ENCODE assay signal across 17 cellular contexts in genomic region chr22:50136431-50137047, GRCh38. TPM values are rescaled to one million over a fixed set of nuclear protein-coding genes. Genes with fewer than 3 reads are reported as not detected.
A peak's percentile ranks its signal among the peaks of the same experiment; 100 is the strongest.
DNase-seq lines count a peak whose midpoint lies in the region; ATAC-seq and TF ChIP-seq lines count a peak whose summit lies in the region.
"Had no signal": no experiment of that assay in that cellular context is flagged by ENCODE, and none has a peak within 500 bp of the region (broad histone marks: within the 10 kb centered on the region; RNA-seq: fewer than 3 reads in every experiment).

No MANE protein-coding gene starts in this region.

- H3K27ac Mint-ChIP-seq in brain, result peak overlapping the region in 4 of 5 experiments; percentile 3 to 92 (median 60)
- peak overlapping the region in 2 of 3 experiments; percentile 15 to 17 for H3K27ac Mint-ChIP-seq in nephron
- H3K27ac Mint-ChIP-seq in effector memory CD8-positive, alpha-beta T cell, result no peak overlapping the region
- H3K27ac Mint-ChIP-seq: activated CD8-positive, alpha-beta T cell treated with anti-CD3 and anti-CD28 coated beads, Interleukin-2, amount 10 ng/mL, durations not matched to agents 7 days and 5 days; CD14-positive monocyte had no signal

- H3K36me3 Mint-ChIP-seq in brain (no peaks in the 10 kb centered on the region), nephron (ENCODE audit: low read depth) (no peaks in the 10 kb centered on the region)
- peaks cover 4% of the 10 kb centered on the region for H3K36me3 Mint-ChIP-seq in effector memory CD8-positive, alpha-beta T cell (ENCODE audit: insufficient read depth)
- H3K36me3 Mint-ChIP-seq: CD14-positive monocyte had no signal

- H3K4me1 Mint-ChIP-seq in brain (peaks cover 18% of the 10 kb centered on the region), nephron (peaks cover 10% of the 10 kb centered on the region)
- no peaks in the 10 kb centered on the region for H3K4me1 Mint-ChIP-seq in effector memory CD8-positive, alpha-beta T cell (ENCODE audit: low read depth in 2 of 2)

- H3K4me3 Mint-ChIP-seq in brain, result peak overlapping the region in 2 of 5 experiments; percentile 15
- H3K4me3 Mint-ChIP-seq in nephron, result no peak overlapping the region
- H3K4me3 Mint-ChIP-seq in effector memory CD8-positive, alpha-beta T cell, result no peak overlapping the region
- H3K4me3 Mint-ChIP-seq: activated CD8-positive, alpha-beta T cell treated with anti-CD3 and anti-CD28 coated beads, Interleukin-2, amount 10 ng/mL, durations not matched to agents 7 days and 5 days; CD14-positive monocyte; stimulated activated naive CD8-positive, alpha-beta T cell treated with anti-CD3 and anti-CD28 coated beads, Interleukin-15, amount 100 ng/mL, for 72 hours had no signal

- no peak for TF ChIP-seq POLR2A in GM18505 (IDR thresholded peaks at IDR 0.05; ENCODE audit: borderline replicate concordance, extremely low read depth, insufficient read depth, insufficient read length)

- DNase-seq in NCI-H1105 treated with DMSO at 0.1 percent for 48 hours (lab: John Stamatoyannopoulos, UW), result peak; percentile 26
- no peak for DNase-seq in NCI-H1105 (lab: John Stamatoyannopoulos, UW)
- DNase-seq in NCI-H345 (lab: John Stamatoyannopoulos, UW), result peak; percentile 59
- no peak for DNase-seq in effector memory CD8-positive, alpha-beta T cell
- no peak for DNase-seq in SIG-M5 (lab: John Stamatoyannopoulos, UW)
- DNase-seq: activated CD8-positive, alpha-beta T cell treated with anti-CD3 and anti-CD28 coated beads, Interleukin-2, amount 10 ng/mL, durations not matched to agents 7 days and 5 days; gastrocnemius medialis; NCI-H1436; NCI-H774; Peyer's patch; psoas muscle; stimulated activated naive CD8-positive, alpha-beta T cell treated with anti-CD3 and anti-CD28 coated beads, Interleukin-15, amount 100 ng/mL, for 72 hours; T-helper 1 cell had no signal

- no peak for ATAC-seq in GM18505 (IDR thresholded peaks at IDR 0.05; ENCODE audit: unreplicated experiment)
- ATAC-seq in effector memory CD8-positive, alpha-beta T cell (replicated peaks), result no peak
- ATAC-seq: activated CD8-positive, alpha-beta T cell treated with anti-CD3 and anti-CD28 coated beads, Interleukin-2, amount 10 ng/mL, durations not matched to agents 7 days and 5 days; gastrocnemius medialis; psoas muscle; stimulated activated naive CD8-positive, alpha-beta T cell treated with anti-CD3 and anti-CD28 coated beads, Interleukin-15, amount 100 ng/mL, for 72 hours had no signal

- no peak for TF ChIP-seq CTCF in brain (conservative IDR thresholded peaks at IDR 0.05)
- no peak for TF ChIP-seq CTCF in nephron (IDR thresholded peaks at IDR 0.05; ENCODE audit: unreplicated experiment in 3 of 3)

- H3K27me3 Mint-ChIP-seq in brain (no peaks in the 10 kb centered on the region), nephron (ENCODE audit: low read depth) (no peaks in the 10 kb centered on the region)
- peaks cover 44 to 59% of the 10 kb centered on the region in 2 donors for H3K27me3 Mint-ChIP-seq in effector memory CD8-positive, alpha-beta T cell

- H3K9me3 Mint-ChIP-seq in brain (peaks cover 4 to 10% (median 5%) of the 10 kb centered on the region in 5 experiments), nephron (peaks cover 3% of the 10 kb centered on the region)
- no peaks in the 10 kb centered on the region for H3K9me3 Mint-ChIP-seq in effector memory CD8-positive, alpha-beta T cell
- H3K9me3 Mint-ChIP-seq: stimulated activated naive CD8-positive, alpha-beta T cell treated with anti-CD3 and anti-CD28 coated beads, Interleukin-15, amount 100 ng/mL, for 72 hours had no signal

RNA-seq across cellular contexts. Expression of gene PANX2, which starts 34.0 kb away (rescaled TPM):
- 15.2 TPM for polyA plus RNA-seq in brain (ENCODE audit: insufficient read depth, low read depth, low replicate concordance)

RNA-seq across cellular contexts. Expression of gene MOV10L1, which starts 46.7 kb away (rescaled TPM):
- 0.58 TPM for polyA plus RNA-seq in brain (ENCODE audit: insufficient read depth, low read depth, low replicate concordance)

RNA-seq across cellular contexts. Expression of gene TRABD, which starts 49.2 kb away (rescaled TPM):
- polyA plus RNA-seq in brain (ENCODE audit: insufficient read depth, low read depth, low replicate concordance), result 10.7 TPM

RNA-seq across cellular contexts. Expression of gene MLC1, which starts 51.3 kb away (rescaled TPM):
- 83.5 TPM for polyA plus RNA-seq in brain (ENCODE audit: insufficient read depth, low read depth, low replicate concordance)

Comparison
In these comparisons a context has a peak if more than half of its experiments do, and no peak if none do; other contexts are left out.
1. DNase-seq: peak in NCI-H1105 treated with DMSO at 0.1 percent for 48 hours (single experiment) and NCI-H345 (single experiment); none in NCI-H1105 (single experiment), effector memory CD8-positive, alpha-beta T cell (0 of 3) and SIG-M5 (single experiment).
2. H3K27ac Mint-ChIP-seq: peak in brain (4 of 5) and nephron (2 of 3); none in effector memory CD8-positive, alpha-beta T cell (0 of 2).